In the genomic region with DNA sequence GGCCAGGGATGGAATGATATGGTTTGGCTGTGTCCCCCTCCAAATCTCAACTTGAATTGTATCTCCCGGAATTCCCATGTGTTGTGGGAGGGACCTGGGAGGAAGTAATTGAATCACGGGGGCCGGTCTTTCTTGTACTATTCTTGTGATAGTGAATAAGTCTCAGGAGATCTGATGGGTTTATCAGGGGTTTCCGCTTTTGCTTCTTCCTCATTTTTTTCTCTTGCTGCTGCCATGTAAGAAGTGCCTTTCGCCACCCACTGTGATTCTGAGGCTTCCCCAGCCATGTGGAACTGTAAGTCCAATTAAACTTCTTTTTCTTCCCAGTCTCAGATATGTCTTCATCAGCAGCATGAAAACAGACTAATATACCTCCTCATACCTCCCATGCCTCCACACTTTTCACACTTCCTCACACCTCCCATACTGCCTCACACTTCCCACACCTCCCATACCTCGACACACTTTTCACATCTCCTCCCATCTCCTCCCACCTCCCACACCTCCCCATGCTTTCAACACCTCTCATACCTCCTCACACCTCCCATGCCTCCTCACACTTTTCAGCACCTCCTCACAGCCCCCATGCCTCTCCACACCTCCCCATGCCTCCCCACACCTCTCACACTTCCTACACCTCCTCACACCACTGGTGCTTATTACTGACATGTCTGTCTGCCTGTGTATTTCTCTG, we compare ENCODE assay signal across 17 cellular contexts. TPM values are rescaled to one million over a fixed set of nuclear protein-coding genes. Genes with fewer than 3 reads are reported as not detected.
DNase-seq lines count a peak whose midpoint lies in the region; ATAC-seq and TF ChIP-seq lines count a peak whose summit lies in the region.
"Had no signal": no experiment of that assay in that cellular context is flagged by ENCODE, and none has a peak within 500 bp of the region (broad histone marks: within the 10 kb centered on the region; RNA-seq: fewer than 3 reads in every experiment).

No MANE protein-coding gene starts in this region.

- H3K79me2 ChIP-seq in PC-3 (ENCODE audit: low read length) = no peaks in the 10 kb centered on the region

- no peak overlapping the region for H3K4me2 ChIP-seq in PC-3 (ENCODE audit: low read length)

- H3K36me3 Mint-ChIP-seq in activated naive CD4-positive, alpha-beta T cell treated with anti-CD3 and anti-CD28 coated beads, Interleukin-2, amount 50 U/mL, for 24 hours = peaks cover 24% of the 10 kb centered on the region

- H3K36me3 ChIP-seq in liver (ENCODE audit: control insufficient read depth in 4 of 4, insufficient read depth in 3 of 4, low read depth in 1 of 4, low read length in 3 of 4) (no peaks in the 10 kb centered on the region), subcutaneous abdominal adipose tissue (ENCODE audit: control insufficient read depth in 5 of 5, insufficient read depth in 5 of 5, low read length in 5 of 5) (peaks cover 0 to 4% (median 0%) of the 10 kb centered on the region in 5 donors), PC-3 (ENCODE audit: low read depth, low read length) (no peaks in the 10 kb centered on the region)
- H3K36me3 ChIP-seq: left lung had no signal

- intact Hi-C loops in PC-3 (cut with micrococcal nuclease) = no loop called here

- H3K9ac ChIP-seq in liver (ENCODE audit: low read depth in 1 of 2, low read length in 2 of 2) = no peak overlapping the region
- no peak overlapping the region for H3K9ac ChIP-seq in subcutaneous abdominal adipose tissue (ENCODE audit: low read length in 5 of 5)
- H3K9ac ChIP-seq in PC-3 (ENCODE audit: low read length) = no peak overlapping the region

- CTCF ChIA-PET in PC-3 (lab: Charles Lee) = no interaction called here

- no peaks in the 10 kb centered on the region for H3F3A ChIP-seq in PC-3 (ENCODE audit: low read length, unreplicated experiment)

- H3K4me1 Mint-ChIP-seq in activated naive CD4-positive, alpha-beta T cell treated with anti-CD3 and anti-CD28 coated beads, Interleukin-2, amount 50 U/mL, for 24 hours = peaks cover 9% of the 10 kb centered on the region

- no peak for DNase-seq in activated naive CD4-positive, alpha-beta T cell (lab: John Stamatoyannopoulos, UW)
- peak; percentile 60 for DNase-seq in SK-MEL-5 (ENCODE audit: low read depth, low spot score)
- no peak for DNase-seq in glomerular visceral epithelial cell (ENCODE audit: extremely low spot score)
- DNase-seq in PC-3 = no peak
- no peak for DNase-seq in occipital lobe (lab: John Stamatoyannopoulos, UW)
- DNase-seq: activated CD4-positive, alpha-beta T cell treated with anti-CD3 and anti-CD28 coated beads for 48 hours; caudate nucleus; DMS153; IMR-90; left lung; NCI-H1417; NCI-H446; tibial artery had no signal

- in situ Hi-C loops in SK-MEL-5 (cut with HindIII; ENCODE audit: low pct_unique_long_range_greater_than_20kb, low sequenced_read_pairs) = no loop called here

- H3K27ac ChIP-seq in liver (ENCODE audit: low read depth in 1 of 2, low read length in 2 of 2) = peak overlapping the region; percentile 33 to 53
- H3K27ac ChIP-seq in subcutaneous abdominal adipose tissue (ENCODE audit: low read depth, low read length) = peak overlapping the region; percentile 37
- H3K27ac ChIP-seq in PC-3 (ENCODE audit: low read length) = no peak overlapping the region
- H3K27ac ChIP-seq: left lung, tibial artery had no signal

- no peaks in the 10 kb centered on the region for H3K27me3 Mint-ChIP-seq in activated naive CD4-positive, alpha-beta T cell treated with anti-CD3 and anti-CD28 coated beads, Interleukin-2, amount 50 U/mL, for 24 hours
- H3K27me3 Mint-ChIP-seq: activated naive CD8-positive, alpha-beta T cell had no signal

- H3K9me3 ChIP-seq in liver (ENCODE audit: control insufficient read depth in 4 of 4, low read length in 3 of 4) (no peaks in the 10 kb centered on the region), subcutaneous abdominal adipose tissue (ENCODE audit: control insufficient read depth in 5 of 5, low read length in 5 of 5) (peaks cover 3 to 23% (median 15%) of the 10 kb centered on the region in 5 donors), PC-3 (ENCODE audit: low read length) (no peaks in the 10 kb centered on the region)

- TF ChIP-seq CTCF in liver (IDR thresholded peaks at IDR 0.05; ENCODE audit: low read depth, low read length, missing input control) = no peak
- TF ChIP-seq CTCF in PC-3 (conservative IDR thresholded peaks at IDR 0.05; ENCODE audit: low read depth, low read length) = no peak

- H2AFZ ChIP-seq in PC-3 (ENCODE audit: low read length) = no peak overlapping the region

- H3K4me1 ChIP-seq in liver (ENCODE audit: control insufficient read depth in 4 of 4, insufficient read depth in 4 of 4, low read length in 3 of 4) (peaks cover 0 to 8% (median 6%) of the 10 kb centered on the region in 4 donors), subcutaneous abdominal adipose tissue (ENCODE audit: control insufficient read depth in 5 of 5, insufficient read depth in 5 of 5, low read length in 5 of 5) (peaks cover 0 to 14% (median 3%) of the 10 kb centered on the region in 5 donors), PC-3 (ENCODE audit: insufficient read depth, low read length) (no peaks in the 10 kb centered on the region)
- H3K4me1 ChIP-seq: tibial artery had no signal

- no peaks in the 10 kb centered on the region for H3K9me2 ChIP-seq in PC-3 (replicated peaks; ENCODE audit: low read length)

- no peak overlapping the region for H3K4me3 Mint-ChIP-seq in activated naive CD4-positive, alpha-beta T cell treated with anti-CD3 and anti-CD28 coated beads, Interleukin-2, amount 50 U/mL, for 24 hours
- H3K4me3 Mint-ChIP-seq: activated naive CD8-positive, alpha-beta T cell had no signal

- POLR2A ChIA-PET in PC-3 (lab: Charles Lee; ENCODE audit: unreplicated experiment) = no interaction called here

- TF ChIP-seq RAD21 in liver (IDR thresholded peaks at IDR 0.05) = no peak

- H3K4me3 ChIP-seq in liver (ENCODE audit: low read depth in 1 of 3, low read length in 3 of 3) = no peak overlapping the region
- H3K4me3 ChIP-seq in subcutaneous abdominal adipose tissue (ENCODE audit: low read depth in 1 of 5, low read length in 5 of 5) = peak overlapping the region in 1 of 5 donors; percentile 22
- no peak overlapping the region for H3K4me3 ChIP-seq in PC-3 (ENCODE audit: low read length)
- H3K4me3 ChIP-seq: left lung, tibial artery had no signal

- no peak for ATAC-seq in PC-3
- ATAC-seq: left lung had no signal

- no peaks in the 10 kb centered on the region for H4K20me1 ChIP-seq in PC-3 (ENCODE audit: low read length)

- H3K27me3 ChIP-seq in liver (ENCODE audit: control insufficient read depth in 4 of 4, insufficient read depth in 4 of 4, low read length in 3 of 4) (no peaks in the 10 kb centered on the region), subcutaneous abdominal adipose tissue (ENCODE audit: control insufficient read depth in 5 of 5, insufficient read depth in 4 of 5, low read length in 5 of 5) (no peaks in the 10 kb centered on the region), PC-3 (ENCODE audit: low read length) (no peaks in the 10 kb centered on the region)
- H3K27me3 ChIP-seq: left lung, tibial artery had no signal

- BruUV-seq in PC-3 (replicated peaks; lab: Mats Ljungman, UMichigan) = no TSS peak

- H3K27ac Mint-ChIP-seq in activated naive CD4-positive, alpha-beta T cell treated with anti-CD3 and anti-CD28 coated beads, Interleukin-2, amount 50 U/mL, for 24 hours = peak overlapping the region; percentile 27
- H3K27ac Mint-ChIP-seq: activated naive CD8-positive, alpha-beta T cell had no signal

- peaks cover 9% of the 10 kb centered on the region for H3K9me3 Mint-ChIP-seq in activated naive CD4-positive, alpha-beta T cell treated with anti-CD3 and anti-CD28 coated beads, Interleukin-2, amount 50 U/mL, for 24 hours

- WGBS in liver = 71% methylated on average over 6 of the region's 6 CpGs

TF ChIP-seq in liver, 16 proteins besides CTCF, POLR2A, EP300 and RAD21 (continues in another document):
- TF ChIP-seq, protein P1, sequence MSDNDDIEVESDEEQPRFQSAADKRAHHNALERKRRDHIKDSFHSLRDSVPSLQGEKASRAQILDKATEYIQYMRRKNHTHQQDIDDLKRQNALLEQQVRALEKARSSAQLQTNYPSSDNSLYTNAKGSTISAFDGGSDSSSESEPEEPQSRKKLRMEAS (IDR thresholded peaks at IDR 0.05) = no peak
- TF ChIP-seq, protein P2, sequence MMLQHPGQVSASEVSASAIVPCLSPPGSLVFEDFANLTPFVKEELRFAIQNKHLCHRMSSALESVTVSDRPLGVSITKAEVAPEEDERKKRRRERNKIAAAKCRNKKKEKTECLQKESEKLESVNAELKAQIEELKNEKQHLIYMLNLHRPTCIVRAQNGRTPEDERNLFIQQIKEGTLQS (IDR thresholded peaks at IDR 0.05) = no peak
- TF ChIP-seq SP1 (IDR thresholded peaks at IDR 0.05) = peak; percentile 8
- TF ChIP-seq GABPA (IDR thresholded peaks at IDR 0.05 in 1 of 2, conservative IDR thresholded peaks at IDR 0.05 in 1 of 2) = no peak
- TF ChIP-seq NR2F2 (IDR thresholded peaks at IDR 0.05) = no peak
- peak in 1 of 2 donors; percentile 1 for TF ChIP-seq JUND (IDR thresholded peaks at IDR 0.05)
- no peak for TF ChIP-seq EGR1 (IDR thresholded peaks at IDR 0.05; ENCODE audit: low read depth in 2 of 2)

RNA-seq across cellular contexts. Expression of a gene that starts 21.3 kb away (rescaled TPM):
- 105 and 115 TPM in 2 replicates for total RNA-seq in SK-MEL-5 (2014; rRNA removed; shearing (Covaris generic))
- 148 and 164 TPM in 2 replicates for polyA plus RNA-seq in SK-MEL-5 (2015; cell fraction: cytosol; rRNA removed)
- polyA plus RNA-seq in SK-MEL-5 (2015; cell fraction: nucleus; rRNA removed) = 51.7 and 52.5 TPM in 2 replicates
- 1 to 10 TPM; 3.6 to 7.0 TPM for total RNA-seq in liver
- 1 to 10 TPM; 2.2 to 8.6 TPM for polyA plus RNA-seq in liver
- total RNA-seq in PC-3 (2014; rRNA removed) = 0.69 and 2.3 TPM in 2 replicates
- 52.4 TPM for total RNA-seq in occipital lobe
